ENCODE assay signal across 17 cellular contexts in the genomic region with DNA sequence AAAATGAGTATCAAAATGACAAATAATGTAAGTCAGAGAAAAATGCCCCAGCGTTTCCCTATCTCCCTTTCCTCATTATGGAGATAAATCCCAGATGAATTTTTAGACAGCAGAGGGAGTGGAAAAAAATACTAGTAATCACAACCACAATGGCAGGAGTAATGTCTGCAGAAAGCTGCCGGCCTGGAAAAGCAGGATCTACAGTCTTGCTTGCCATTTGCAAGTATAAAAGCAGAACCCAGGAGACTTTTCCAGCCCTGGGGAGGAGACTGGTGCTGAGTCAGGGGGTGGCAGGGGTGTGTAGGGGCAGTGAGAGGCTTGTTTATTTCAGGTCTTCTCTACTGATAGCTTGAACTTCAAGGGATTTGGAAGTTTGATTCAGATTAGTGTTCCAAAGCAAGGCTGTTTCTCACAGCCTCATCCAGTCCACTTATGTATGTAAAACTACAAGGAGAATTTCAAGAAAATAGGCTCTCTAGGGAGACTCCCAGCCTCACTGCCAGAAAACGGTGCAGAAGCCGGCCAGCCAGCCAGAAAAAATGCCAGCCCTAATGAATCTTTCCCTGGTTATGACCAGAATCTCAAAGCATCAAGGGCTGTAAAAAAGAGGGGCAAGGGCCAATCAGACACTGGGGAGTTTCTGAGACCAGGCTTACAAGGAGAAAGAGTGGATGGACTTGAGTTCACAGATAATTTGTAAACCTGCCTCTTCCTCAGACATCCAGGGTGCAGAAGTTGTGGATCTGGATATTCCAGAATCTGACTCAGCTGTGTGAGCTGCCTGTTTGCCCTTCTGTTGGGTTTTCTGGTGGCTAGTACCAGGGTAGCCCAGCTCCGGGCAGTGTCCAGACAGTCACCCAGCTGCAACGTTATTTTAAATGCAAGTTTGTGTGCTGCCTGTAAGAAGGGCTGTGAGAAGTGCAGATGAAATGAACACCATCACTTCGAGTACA.
DNase-seq lines count a peak whose midpoint lies in the region; ATAC-seq and TF ChIP-seq lines count a peak whose summit lies in the region.
"Had no signal": no experiment of that assay in that cellular context is flagged by ENCODE, and none has a peak within 500 bp of the region (broad histone marks: within the 10 kb centered on the region; RNA-seq: fewer than 3 reads in every experiment).

No MANE protein-coding gene starts in this region.

- no peak overlapping the region for H2AFZ ChIP-seq in GM23338

- H3K4me1 Mint-ChIP-seq in GM23338, result peaks cover 25% of the 10 kb centered on the region
- H3K4me1 Mint-ChIP-seq: activated CD4-positive, alpha-beta T cell treated with anti-CD3 and anti-CD28 coated beads for 36 hours; activated naive CD4-positive, alpha-beta T cell treated with anti-CD3 and anti-CD28 coated beads, Interleukin-2, amount 50 U/mL, for 24 hours had no signal

- H3K4me3 ChIP-seq in GM23338, result no peak overlapping the region
- H3K4me3 ChIP-seq: vagina had no signal

- no peaks in the 10 kb centered on the region for H3K9me3 Mint-ChIP-seq in GM23338
- H3K9me3 Mint-ChIP-seq: T-helper 1 cell treated with Interleukin-12 subunit alpha and Interleukin-12 subunit beta and Interleukin-4 antibody, amounts not matched to agents 30 μg/mL and 1 μg/mL, for 36 hours had no signal

- TF ChIP-seq CTCF in GM23338 (conservative IDR thresholded peaks at IDR 0.05; ENCODE audit: low read depth in 2 of 2), result no peak

- H3K4me1 ChIP-seq in GM23338 (ENCODE audit: insufficient read depth), result peaks cover 13% of the 10 kb centered on the region

- no peaks in the 10 kb centered on the region for H3F3A ChIP-seq in GM23338 (replicated peaks; ENCODE audit: low read depth)

- no peaks in the 10 kb centered on the region for H4K20me1 ChIP-seq in GM23338 (replicated peaks; ENCODE audit: insufficient read depth)

- DNase-seq in GM23338 (ENCODE audit: low spot score) (no peak), cerebellum (ENCODE audit: low spot score) (peak; percentile 6), islet precursor cell (peak; percentile 85), putamen (ENCODE audit: low spot score) (peak; percentile 41), NCI-H1092 (lab: John Stamatoyannopoulos, UW) (no peak), A172 (ENCODE audit: low spot score) (no peak)
- DNase-seq: activated CD4-positive, alpha-beta T cell treated with anti-CD3 and anti-CD28 coated beads for 36 hours; AML-193; DND-41; NCI-H2171 treated with DMSO at 0.1 percent for 48 hours; stimulated activated CD4-positive, alpha-beta T cell treated with anti-CD3 and anti-CD28 coated beads, Interleukin-4, amount 100 ng/mL, for 4 hours had no signal

- 0 out of 2 replicates have a peak overlapping the region, but pooled peaks have one; percentile 7 for H3K27ac ChIP-seq in GM23338 (ENCODE audit: low read depth)
- H3K27ac ChIP-seq: vagina had no signal

- H3K4me2 ChIP-seq in GM23338, result no peak overlapping the region

- H3K27me3 ChIP-seq in GM23338 (ENCODE audit: insufficient read depth), result no peaks in the 10 kb centered on the region
- H3K27me3 ChIP-seq: vagina had no signal

- H3K4me3 Mint-ChIP-seq in GM23338, result no peak overlapping the region; the same call in 2 of the 3 replicates
- H3K4me3 Mint-ChIP-seq: activated CD4-positive, alpha-beta T cell treated with anti-CD3 and anti-CD28 coated beads for 36 hours; activated naive CD4-positive, alpha-beta T cell treated with anti-CD3 and anti-CD28 coated beads, Interleukin-2, amount 50 U/mL, for 24 hours; natural killer cell treated with Interleukin-12 subunit alpha and Interleukin-12 subunit beta and Interleukin-15 and Interleukin-18, amount 100 ng/mL, for 72 hours; T-helper 1 cell treated with Interleukin-12 subunit alpha and Interleukin-12 subunit beta and Interleukin-4 antibody, amounts not matched to agents 30 μg/mL and 1 μg/mL, for 36 hours had no signal

- peak overlapping the region; percentile 84 for H3K27ac Mint-ChIP-seq in GM23338
- H3K27ac Mint-ChIP-seq: activated CD4-positive, alpha-beta T cell treated with anti-CD3 and anti-CD28 coated beads for 36 hours; activated naive CD4-positive, alpha-beta T cell treated with anti-CD3 and anti-CD28 coated beads, Interleukin-2, amount 50 U/mL, for 24 hours; natural killer cell treated with Interleukin-12 subunit alpha and Interleukin-12 subunit beta and Interleukin-15 and Interleukin-18, amount 100 ng/mL, for 72 hours; T-helper 1 cell treated with Interleukin-12 subunit alpha and Interleukin-12 subunit beta and Interleukin-4 antibody, amounts not matched to agents 30 μg/mL and 1 μg/mL, for 36 hours had no signal

- H3K36me3 ChIP-seq in GM23338 (ENCODE audit: insufficient read depth), result no peaks in the 10 kb centered on the region
- H3K36me3 ChIP-seq: vagina had no signal

- H3K9me2 ChIP-seq in GM23338 (ENCODE audit: insufficient read depth), result peaks cover 6% of the 10 kb centered on the region; the same call in 1 of the 2 replicates

- no peaks in the 10 kb centered on the region for H3K36me3 Mint-ChIP-seq in GM23338 (ENCODE audit: low read depth)
- H3K36me3 Mint-ChIP-seq: activated naive CD4-positive, alpha-beta T cell treated with anti-CD3 and anti-CD28 coated beads, Interleukin-2, amount 50 U/mL, for 24 hours; natural killer cell treated with Interleukin-12 subunit alpha and Interleukin-12 subunit beta and Interleukin-15 and Interleukin-18, amount 100 ng/mL, for 72 hours had no signal

- no peaks in the 10 kb centered on the region for H3K27me3 Mint-ChIP-seq in GM23338 (ENCODE audit: insufficient read depth, low read depth, poor library complexity)
- H3K27me3 Mint-ChIP-seq: activated CD4-positive, alpha-beta T cell treated with anti-CD3 and anti-CD28 coated beads for 36 hours; activated naive CD4-positive, alpha-beta T cell treated with anti-CD3 and anti-CD28 coated beads, Interleukin-2, amount 50 U/mL, for 24 hours; natural killer cell treated with Interleukin-12 subunit alpha and Interleukin-12 subunit beta and Interleukin-15 and Interleukin-18, amount 100 ng/mL, for 72 hours had no signal

- H3K79me2 ChIP-seq in GM23338 (replicated peaks; ENCODE audit: insufficient read depth), result no peaks in the 10 kb centered on the region

- ATAC-seq in GM23338 (peak; percentile 70), HG03095 (IDR thresholded peaks at IDR 0.05; ENCODE audit: unreplicated experiment) (no peak), GM18868 (IDR thresholded peaks at IDR 0.05; ENCODE audit: unreplicated experiment) (no peak)
- ATAC-seq: activated CD4-positive, alpha-beta T cell treated with anti-CD3 and anti-CD28 coated beads for 36 hours; natural killer cell treated with Interleukin-12 subunit alpha and Interleukin-12 subunit beta and Interleukin-15 and Interleukin-18, amount 100 ng/mL, for 72 hours had no signal

TF ChIP-seq in GM23338, 12 proteins besides CTCF, POLR2A, EP300 and RAD21 (continues in another document):
- TF ChIP-seq NANOG (IDR thresholded peaks at IDR 0.05; ENCODE audit: borderline replicate concordance), result no peak
- no peak for TF ChIP-seq POLR2AphosphoS5 (IDR thresholded peaks at IDR 0.05; ENCODE audit: low read depth)
- TF ChIP-seq, protein P1, sequence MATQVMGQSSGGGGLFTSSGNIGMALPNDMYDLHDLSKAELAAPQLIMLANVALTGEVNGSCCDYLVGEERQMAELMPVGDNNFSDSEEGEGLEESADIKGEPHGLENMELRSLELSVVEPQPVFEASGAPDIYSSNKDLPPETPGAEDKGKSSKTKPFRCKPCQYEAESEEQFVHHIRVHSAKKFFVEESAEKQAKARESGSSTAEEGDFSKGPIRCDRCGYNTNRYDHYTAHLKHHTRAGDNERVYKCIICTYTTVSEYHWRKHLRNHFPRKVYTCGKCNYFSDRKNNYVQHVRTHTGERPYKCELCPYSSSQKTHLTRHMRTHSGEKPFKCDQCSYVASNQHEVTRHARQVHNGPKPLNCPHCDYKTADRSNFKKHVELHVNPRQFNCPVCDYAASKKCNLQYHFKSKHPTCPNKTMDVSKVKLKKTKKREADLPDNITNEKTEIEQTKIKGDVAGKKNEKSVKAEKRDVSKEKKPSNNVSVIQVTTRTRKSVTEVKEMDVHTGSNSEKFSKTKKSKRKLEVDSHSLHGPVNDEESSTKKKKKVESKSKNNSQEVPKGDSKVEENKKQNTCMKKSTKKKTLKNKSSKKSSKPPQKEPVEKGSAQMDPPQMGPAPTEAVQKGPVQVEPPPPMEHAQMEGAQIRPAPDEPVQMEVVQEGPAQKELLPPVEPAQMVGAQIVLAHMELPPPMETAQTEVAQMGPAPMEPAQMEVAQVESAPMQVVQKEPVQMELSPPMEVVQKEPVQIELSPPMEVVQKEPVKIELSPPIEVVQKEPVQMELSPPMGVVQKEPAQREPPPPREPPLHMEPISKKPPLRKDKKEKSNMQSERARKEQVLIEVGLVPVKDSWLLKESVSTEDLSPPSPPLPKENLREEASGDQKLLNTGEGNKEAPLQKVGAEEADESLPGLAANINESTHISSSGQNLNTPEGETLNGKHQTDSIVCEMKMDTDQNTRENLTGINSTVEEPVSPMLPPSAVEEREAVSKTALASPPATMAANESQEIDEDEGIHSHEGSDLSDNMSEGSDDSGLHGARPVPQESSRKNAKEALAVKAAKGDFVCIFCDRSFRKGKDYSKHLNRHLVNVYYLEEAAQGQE (IDR thresholded peaks at IDR 0.05; ENCODE audit: unreplicated experiment), result no peak
- TF ChIP-seq CREB1 (CRISPR knock-in tag; IDR thresholded peaks at IDR 0.05; ENCODE audit: low read depth), result no peak
- TF ChIP-seq EZH2phosphoT487 (IDR thresholded peaks at IDR 0.05; ENCODE audit: unreplicated experiment), result no peak
- no peak for TF ChIP-seq EZH2 (IDR thresholded peaks at IDR 0.05; ENCODE audit: low read depth, unreplicated experiment)
- TF ChIP-seq, protein P2, sequence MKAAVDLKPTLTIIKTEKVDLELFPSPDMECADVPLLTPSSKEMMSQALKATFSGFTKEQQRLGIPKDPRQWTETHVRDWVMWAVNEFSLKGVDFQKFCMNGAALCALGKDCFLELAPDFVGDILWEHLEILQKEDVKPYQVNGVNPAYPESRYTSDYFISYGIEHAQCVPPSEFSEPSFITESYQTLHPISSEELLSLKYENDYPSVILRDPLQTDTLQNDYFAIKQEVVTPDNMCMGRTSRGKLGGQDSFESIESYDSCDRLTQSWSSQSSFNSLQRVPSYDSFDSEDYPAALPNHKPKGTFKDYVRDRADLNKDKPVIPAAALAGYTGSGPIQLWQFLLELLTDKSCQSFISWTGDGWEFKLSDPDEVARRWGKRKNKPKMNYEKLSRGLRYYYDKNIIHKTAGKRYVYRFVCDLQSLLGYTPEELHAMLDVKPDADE (IDR thresholded peaks at IDR 0.05), result no peak

Comparison
In these comparisons a context has a peak if more than half of its experiments do, and no peak if none do; other contexts are left out.
1. DNase-seq: peak in cerebellum (single experiment), islet precursor cell (single experiment) and putamen (single experiment); none in GM23338 (single experiment), NCI-H1092 (single experiment) and A172 (single experiment).